ENCODE assay signal across 1 cellular context in the genomic region with DNA sequence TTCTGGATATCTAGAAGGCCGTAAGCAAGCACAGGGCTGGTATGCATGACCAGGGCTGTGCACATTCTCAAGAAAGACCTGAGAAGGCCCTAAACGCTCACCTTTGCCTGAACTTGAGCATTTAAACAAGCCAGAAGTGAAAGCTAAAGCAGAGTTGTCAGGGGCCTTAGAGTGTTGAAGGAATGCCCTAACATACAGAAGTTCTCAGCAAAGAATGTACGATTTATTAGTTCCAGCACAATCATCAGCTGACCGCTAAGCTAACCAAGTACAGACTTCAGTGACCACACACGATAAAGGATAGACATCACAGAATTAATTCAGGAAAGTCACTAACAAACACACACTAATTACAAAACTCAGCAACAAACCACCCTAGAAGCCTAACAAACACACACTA.
TF ChIP-seq lines count a peak whose summit lies in the region.

No MANE protein-coding gene starts in this region.

TF ChIP-seq in IMR-90, 13 proteins besides CTCF, POLR2A, EP300 and RAD21:
- TF ChIP-seq MAFK (IDR thresholded peaks at IDR 0.05; ENCODE audit: low read depth, low read length) (no peak), RFX5 (IDR thresholded peaks at IDR 0.05; ENCODE audit: low read depth, low read length) (no peak), NFE2L2 (IDR thresholded peaks at IDR 0.05; ENCODE audit: low read depth, low read length) (no peak), BHLHE40 (IDR thresholded peaks at IDR 0.05; ENCODE audit: low read depth, low read length) (no peak), FOS (IDR thresholded peaks at IDR 0.05; ENCODE audit: low read depth, low read length) (no peak), RCOR1 (IDR thresholded peaks at IDR 0.05; ENCODE audit: insufficient replicate concordance, low read length) (no peak), MXI1 (IDR thresholded peaks at IDR 0.05; ENCODE audit: borderline replicate concordance, low read depth, low read length) (no peak), CEBPB (IDR thresholded peaks at IDR 0.05; ENCODE audit: low read depth, low read length) (no peak), CHD1 (IDR thresholded peaks at IDR 0.05; ENCODE audit: low read depth, low read length) (no peak), MAZ (IDR thresholded peaks at IDR 0.05; ENCODE audit: borderline replicate concordance, low read depth, low read length) (no peak), SMC3 (IDR thresholded peaks at IDR 0.05; ENCODE audit: low read depth, low read length) (no peak)
- TF ChIP-seq, protein P1, sequence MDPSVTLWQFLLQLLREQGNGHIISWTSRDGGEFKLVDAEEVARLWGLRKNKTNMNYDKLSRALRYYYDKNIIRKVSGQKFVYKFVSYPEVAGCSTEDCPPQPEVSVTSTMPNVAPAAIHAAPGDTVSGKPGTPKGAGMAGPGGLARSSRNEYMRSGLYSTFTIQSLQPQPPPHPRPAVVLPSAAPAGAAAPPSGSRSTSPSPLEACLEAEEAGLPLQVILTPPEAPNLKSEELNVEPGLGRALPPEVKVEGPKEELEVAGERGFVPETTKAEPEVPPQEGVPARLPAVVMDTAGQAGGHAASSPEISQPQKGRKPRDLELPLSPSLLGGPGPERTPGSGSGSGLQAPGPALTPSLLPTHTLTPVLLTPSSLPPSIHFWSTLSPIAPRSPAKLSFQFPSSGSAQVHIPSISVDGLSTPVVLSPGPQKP (IDR thresholded peaks at IDR 0.05; ENCODE audit: borderline replicate concordance, low read depth, low read length), result no peak
- TF ChIP-seq, protein P2, sequence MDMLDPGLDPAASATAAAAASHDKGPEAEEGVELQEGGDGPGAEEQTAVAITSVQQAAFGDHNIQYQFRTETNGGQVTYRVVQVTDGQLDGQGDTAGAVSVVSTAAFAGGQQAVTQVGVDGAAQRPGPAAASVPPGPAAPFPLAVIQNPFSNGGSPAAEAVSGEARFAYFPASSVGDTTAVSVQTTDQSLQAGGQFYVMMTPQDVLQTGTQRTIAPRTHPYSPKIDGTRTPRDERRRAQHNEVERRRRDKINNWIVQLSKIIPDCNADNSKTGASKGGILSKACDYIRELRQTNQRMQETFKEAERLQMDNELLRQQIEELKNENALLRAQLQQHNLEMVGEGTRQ (IDR thresholded peaks at IDR 0.05; ENCODE audit: low read depth, low read length), result no peak
